17 cellular contexts compared by ENCODE assay signal in the genomic region with DNA sequence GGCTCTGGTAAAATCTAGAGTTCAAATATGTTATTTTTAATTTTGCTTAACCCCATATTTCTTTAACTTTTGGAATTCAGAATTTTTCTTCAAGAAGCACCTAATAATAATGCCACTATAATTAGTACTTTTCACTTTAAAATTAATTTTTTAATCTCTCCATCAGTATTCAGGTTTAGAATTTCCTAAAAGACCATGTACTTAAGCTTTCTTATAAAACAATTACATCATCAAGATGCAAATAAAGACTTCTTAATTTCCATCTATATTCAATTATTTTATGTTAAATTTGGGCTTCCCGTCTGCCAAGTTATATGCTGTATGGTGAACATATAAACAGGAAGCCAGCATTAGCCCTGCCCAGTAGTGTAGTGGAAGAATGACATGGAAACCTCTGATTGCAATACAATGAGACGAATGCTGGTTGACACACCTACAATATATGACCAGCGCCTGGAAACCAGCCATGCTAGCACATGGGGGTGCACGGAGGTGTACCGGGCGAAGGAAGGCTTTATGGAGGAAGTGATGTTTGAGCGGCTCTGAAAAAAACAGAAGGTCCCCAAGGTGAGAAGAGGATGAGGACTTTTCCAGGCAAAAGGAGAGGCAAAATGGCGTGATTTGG.
DNase-seq lines count a peak whose midpoint lies in the region; ATAC-seq and TF ChIP-seq lines count a peak whose summit lies in the region.
"Had no signal": no experiment of that assay in that cellular context is flagged by ENCODE, and none has a peak within 500 bp of the region (broad histone marks: within the 10 kb centered on the region; RNA-seq: fewer than 3 reads in every experiment).

No MANE protein-coding gene starts in this region.

- H3K4me1 Mint-ChIP-seq in osteocyte (ENCODE audit: unreplicated experiment) (peaks cover 21% of the 10 kb centered on the region), chondrocyte (ENCODE audit: low read depth) (peaks cover 13% of the 10 kb centered on the region), T-cell (no peaks in the 10 kb centered on the region)

- peak overlapping the region; percentile 63 to 94; a peak in 3 of 4 replicates for H3K27ac ChIP-seq in SK-N-SH (ENCODE audit: low read depth in 2 of 2, low read length in 1 of 2)
- H3K27ac ChIP-seq: 22Rv1 had no signal

- H3K9ac ChIP-seq in SK-N-SH: no peak overlapping the region

- no peaks in the 10 kb centered on the region; the same call in 1 of the 2 replicates for H3K27me3 ChIP-seq in SK-N-SH (ENCODE audit: insufficient read depth)

- no peaks in the 10 kb centered on the region for H4K20me1 ChIP-seq in SK-N-SH (ENCODE audit: insufficient read depth)

- no peaks in the 10 kb centered on the region for H3K9me2 ChIP-seq in SK-N-SH

- H3K4me3 Mint-ChIP-seq in osteocyte (ENCODE audit: unreplicated experiment) (no peak overlapping the region), chondrocyte (ENCODE audit: unreplicated experiment) (no peak overlapping the region), T-cell (no peak overlapping the region)

- no peak for ATAC-seq in SK-N-SH treated with all-trans-retinoic acid at 6 μM for 48 hours
- ATAC-seq in HG02973 (IDR thresholded peaks at IDR 0.05; ENCODE audit: unreplicated experiment): no peak
- no peak for ATAC-seq in T-cell (replicated peaks in 1 of 4)

- TF ChIP-seq CTCF in SK-N-SH (IDR thresholded peaks at IDR 0.05) (no peak), osteocyte (IDR thresholded peaks at IDR 0.05) (no peak), chondrocyte (IDR thresholded peaks at IDR 0.05) (no peak)

- H3K36me3 Mint-ChIP-seq in osteocyte (ENCODE audit: unreplicated experiment): no peaks in the 10 kb centered on the region
- H3K36me3 Mint-ChIP-seq in chondrocyte (ENCODE audit: low read depth): no peaks in the 10 kb centered on the region
- no peaks in the 10 kb centered on the region for H3K36me3 Mint-ChIP-seq in T-cell

- H3K27ac Mint-ChIP-seq in osteocyte (ENCODE audit: unreplicated experiment) (peak overlapping the region; percentile 27), chondrocyte (ENCODE audit: unreplicated experiment) (no peak overlapping the region), T-cell (no peak overlapping the region)

- no peaks in the 10 kb centered on the region for H3K9me3 ChIP-seq in SK-N-SH

- POLR2A ChIA-PET in SK-N-SH (lab: Yijun Ruan, JAX): no interaction called here
- POLR2A ChIA-PET in T-cell (lab: Charles Lee): no interaction called here

- H3K27me3 Mint-ChIP-seq in osteocyte (ENCODE audit: unreplicated experiment) (no peaks in the 10 kb centered on the region), chondrocyte (ENCODE audit: low read depth) (no peaks in the 10 kb centered on the region), T-cell (peaks cover 3 to 7% of the 10 kb centered on the region in 2 donors)

- no peak for TF ChIP-seq EP300 in SK-N-SH (IDR thresholded peaks at IDR 0.05; ENCODE audit: borderline replicate concordance in 1 of 2, low read depth in 1 of 2, low read length in 1 of 2)

- CTCF ChIA-PET in SK-N-SH (lab: Yijun Ruan, JAX) (no interaction called here), T-cell (lab: Charles Lee) (interaction anchor here in 1 of 2 donors (0.7 kb wide), 1 partner anchor 362 kb away, joined by 3 read pairs; no protein-coding TSS in a partner anchor)

- no peak for DNase-seq in SK-N-SH
- DNase-seq in NCI-H748 (lab: John Stamatoyannopoulos, UW; ENCODE audit: unreplicated experiment): peak; percentile 27
- DNase-seq in dermis microvascular lymphatic vessel endothelial cell (ENCODE audit: low read depth in 2 of 2): peak; percentile 27 to 41
- DNase-seq in osteocyte (ENCODE audit: extremely low spot score, unreplicated experiment): no peak
- no peak for DNase-seq in chondrocyte (ENCODE audit: low spot score)
- DNase-seq in T-cell: no peak
- DNase-seq: DMS79 treated with DMSO at 0.1 percent for 48 hours, GF-D8, H7, Karpas-422, NCI-H1417, NCI-H1930, NCI-H2171, RPMI8226 had no signal

- H3K9me3 Mint-ChIP-seq in osteocyte (ENCODE audit: unreplicated experiment): no peaks in the 10 kb centered on the region
- no peaks in the 10 kb centered on the region for H3K9me3 Mint-ChIP-seq in chondrocyte (ENCODE audit: low read depth)
- no peaks in the 10 kb centered on the region for H3K9me3 Mint-ChIP-seq in T-cell

- 0 out of 2 replicates have a peak overlapping the region, but pooled peaks have one; percentile 12 for H3K4me2 ChIP-seq in SK-N-SH

- H3K4me1 ChIP-seq in SK-N-SH (ENCODE audit: control insufficient read depth in 1 of 2, insufficient read depth in 2 of 2, low read depth in 1 of 2, low read length in 1 of 2): peaks cover 0 to 11% of the 10 kb centered on the region in 2 experiments; a peak in 3 of 4 replicates

- no peak for TF ChIP-seq RAD21 in SK-N-SH (IDR thresholded peaks at IDR 0.05; ENCODE audit: low read length)

- peak overlapping the region; percentile 2 to 9; a peak in 1 of 4 replicates for H3K4me3 ChIP-seq in SK-N-SH (ENCODE audit: low read depth in 2 of 2, low read length in 1 of 2)

- H3F3A ChIP-seq in SK-N-SH (replicated peaks; ENCODE audit: insufficient read depth): peaks cover 37% of the 10 kb centered on the region

- H2AFZ ChIP-seq in SK-N-SH (ENCODE audit: low read depth): peak overlapping the region; percentile 66; the same call in 1 of the 2 replicates

- no peaks in the 10 kb centered on the region for H3K36me3 ChIP-seq in SK-N-SH (replicated peaks in 1 of 2; ENCODE audit: control insufficient read depth in 1 of 2, insufficient read depth in 2 of 2, low read length in 1 of 2)

- H3K79me2 ChIP-seq in SK-N-SH (ENCODE audit: insufficient read depth): no peaks in the 10 kb centered on the region

- 29% methylated on average over 8 of the region's 8 CpGs for WGBS in SK-N-SH (ENCODE audit: low lambda C conversion rate)

TF ChIP-seq in SK-N-SH, 30 proteins besides CTCF, POLR2A, EP300 and RAD21:
- TF ChIP-seq, protein P1, sequence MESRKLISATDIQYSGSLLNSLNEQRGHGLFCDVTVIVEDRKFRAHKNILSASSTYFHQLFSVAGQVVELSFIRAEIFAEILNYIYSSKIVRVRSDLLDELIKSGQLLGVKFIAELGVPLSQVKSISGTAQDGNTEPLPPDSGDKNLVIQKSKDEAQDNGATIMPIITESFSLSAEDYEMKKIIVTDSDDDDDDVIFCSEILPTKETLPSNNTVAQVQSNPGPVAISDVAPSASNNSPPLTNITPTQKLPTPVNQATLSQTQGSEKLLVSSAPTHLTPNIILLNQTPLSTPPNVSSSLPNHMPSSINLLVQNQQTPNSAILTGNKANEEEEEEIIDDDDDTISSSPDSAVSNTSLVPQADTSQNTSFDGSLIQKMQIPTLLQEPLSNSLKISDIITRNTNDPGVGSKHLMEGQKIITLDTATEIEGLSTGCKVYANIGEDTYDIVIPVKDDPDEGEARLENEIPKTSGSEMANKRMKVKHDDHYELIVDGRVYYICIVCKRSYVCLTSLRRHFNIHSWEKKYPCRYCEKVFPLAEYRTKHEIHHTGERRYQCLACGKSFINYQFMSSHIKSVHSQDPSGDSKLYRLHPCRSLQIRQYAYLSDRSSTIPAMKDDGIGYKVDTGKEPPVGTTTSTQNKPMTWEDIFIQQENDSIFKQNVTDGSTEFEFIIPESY (IDR thresholded peaks at IDR 0.05; ENCODE audit: borderline replicate concordance, low read depth): no peak
- TF ChIP-seq, protein P2, sequence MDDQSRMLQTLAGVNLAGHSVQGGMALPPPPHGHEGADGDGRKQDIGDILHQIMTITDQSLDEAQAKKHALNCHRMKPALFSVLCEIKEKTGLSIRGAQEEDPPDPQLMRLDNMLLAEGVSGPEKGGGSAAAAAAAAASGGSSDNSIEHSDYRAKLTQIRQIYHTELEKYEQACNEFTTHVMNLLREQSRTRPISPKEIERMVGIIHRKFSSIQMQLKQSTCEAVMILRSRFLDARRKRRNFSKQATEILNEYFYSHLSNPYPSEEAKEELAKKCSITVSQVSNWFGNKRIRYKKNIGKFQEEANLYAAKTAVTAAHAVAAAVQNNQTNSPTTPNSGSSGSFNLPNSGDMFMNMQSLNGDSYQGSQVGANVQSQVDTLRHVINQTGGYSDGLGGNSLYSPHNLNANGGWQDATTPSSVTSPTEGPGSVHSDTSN (IDR thresholded peaks at IDR 0.05): no peak
- TF ChIP-seq TCF12 (IDR thresholded peaks at IDR 0.05) (no peak), YY1 (IDR thresholded peaks at IDR 0.05; ENCODE audit: low read depth) (no peak), FOXM1 (IDR thresholded peaks at IDR 0.05; ENCODE audit: low read depth) (no peak), ELF1 (IDR thresholded peaks at IDR 0.05) (no peak)

TF ChIP-seq in SK-N-SH treated with all-trans-retinoic acid at 6 μM for 48 hours, 23 proteins besides CTCF, POLR2A, EP300 and RAD21 (continues in another document):
- no peak for TF ChIP-seq ISL1 (CRISPR knock-in tag; IDR thresholded peaks at IDR 0.05)
- no peak for TF ChIP-seq ESRRG (CRISPR knock-in tag; IDR thresholded peaks at IDR 0.05)
- TF ChIP-seq TCF4 (CRISPR knock-in tag; IDR thresholded peaks at IDR 0.05; ENCODE audit: borderline replicate concordance): no peak
- TF ChIP-seq PPARA (CRISPR knock-in tag; IDR thresholded peaks at IDR 0.05; ENCODE audit: borderline replicate concordance): no peak
- TF ChIP-seq GLIS3 (CRISPR knock-in tag; IDR thresholded peaks at IDR 0.05): no peak
- TF ChIP-seq ZC3H10 (CRISPR knock-in tag; IDR thresholded peaks at IDR 0.05): no peak
- TF ChIP-seq, protein P3, sequence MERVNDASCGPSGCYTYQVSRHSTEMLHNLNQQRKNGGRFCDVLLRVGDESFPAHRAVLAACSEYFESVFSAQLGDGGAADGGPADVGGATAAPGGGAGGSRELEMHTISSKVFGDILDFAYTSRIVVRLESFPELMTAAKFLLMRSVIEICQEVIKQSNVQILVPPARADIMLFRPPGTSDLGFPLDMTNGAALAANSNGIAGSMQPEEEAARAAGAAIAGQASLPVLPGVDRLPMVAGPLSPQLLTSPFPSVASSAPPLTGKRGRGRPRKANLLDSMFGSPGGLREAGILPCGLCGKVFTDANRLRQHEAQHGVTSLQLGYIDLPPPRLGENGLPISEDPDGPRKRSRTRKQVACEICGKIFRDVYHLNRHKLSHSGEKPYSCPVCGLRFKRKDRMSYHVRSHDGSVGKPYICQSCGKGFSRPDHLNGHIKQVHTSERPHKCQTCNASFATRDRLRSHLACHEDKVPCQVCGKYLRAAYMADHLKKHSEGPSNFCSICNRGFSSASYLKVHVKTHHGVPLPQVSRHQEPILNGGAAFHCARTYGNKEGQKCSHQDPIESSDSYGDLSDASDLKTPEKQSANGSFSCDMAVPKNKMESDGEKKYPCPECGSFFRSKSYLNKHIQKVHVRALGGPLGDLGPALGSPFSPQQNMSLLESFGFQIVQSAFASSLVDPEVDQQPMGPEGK (CRISPR knock-in tag; IDR thresholded peaks at IDR 0.05; ENCODE audit: borderline replicate concordance): no peak

Comparison
In these comparisons a context has a peak if more than half of its experiments do, and no peak if none do; other contexts are left out.
1. DNase-seq: peak in NCI-H748 (single experiment) and dermis microvascular lymphatic vessel endothelial cell (2 of 2); none in SK-N-SH (single experiment), osteocyte (single experiment), chondrocyte (single experiment) and T-cell (0 of 34).